Comparison of ENCODE assay signal across 1 cellular context in the genomic region with DNA sequence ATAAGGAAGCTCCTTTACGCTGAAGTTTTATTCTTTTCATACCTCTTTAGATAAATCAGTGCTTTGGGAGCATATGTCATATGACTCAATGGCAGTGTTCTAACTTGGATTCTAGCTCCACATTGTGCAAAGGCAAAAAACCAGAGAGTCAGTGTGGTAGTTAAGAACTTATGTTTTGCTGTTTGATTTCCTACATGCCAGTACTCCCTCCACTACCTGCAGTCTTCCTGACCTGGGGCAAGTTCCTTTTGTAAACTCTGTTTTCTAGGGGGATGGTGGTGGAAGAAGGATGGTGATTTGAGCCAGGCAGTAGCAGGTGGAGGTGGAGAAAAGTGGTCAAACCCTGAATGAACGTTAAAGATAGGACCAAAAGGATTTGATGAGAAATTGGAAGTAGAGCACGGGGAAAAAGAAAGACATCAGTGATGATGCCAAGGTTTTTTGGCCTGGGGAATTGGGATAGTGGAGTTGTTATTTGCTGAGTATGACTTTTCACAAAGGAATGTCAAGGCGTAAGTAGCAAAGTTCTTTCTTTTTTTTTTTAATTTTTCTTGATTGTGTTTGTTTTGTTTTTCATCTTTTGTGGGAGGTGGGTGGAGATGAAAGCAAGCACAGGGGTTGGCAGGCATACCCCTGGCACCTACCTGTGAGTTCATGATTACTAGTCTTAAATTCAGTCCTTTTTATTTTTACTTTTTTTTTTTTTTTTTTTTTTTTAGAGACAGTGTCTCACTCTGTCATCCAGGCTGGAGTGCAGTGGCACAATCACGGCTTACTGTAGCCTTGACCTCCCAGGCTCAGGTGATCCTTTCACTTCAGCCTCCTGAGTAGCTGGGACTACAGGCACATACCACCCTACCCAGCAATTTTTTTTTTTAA.
TF ChIP-seq lines count a peak whose summit lies in the region.

No MANE protein-coding gene starts in this region.

TF ChIP-seq in K562, 482 proteins besides CTCF, POLR2A, EP300 and RAD21:
- TF ChIP-seq C11orf30 (IDR thresholded peaks at IDR 0.05; ENCODE audit: low read depth) (peak; percentile 24; the same call in 1 of the 2 replicates), ZNF316 (IDR thresholded peaks at IDR 0.05) (peak; percentile 75)
TF ChIP-seq in K562: peak in this region for 2; not testable (repeated sequence) for 480.
